23 cellular contexts compared by ENCODE assay signal in genomic region chr6:13074746-13075490, GRCh38.
"Had no signal": no experiment of that assay in that cellular context is flagged by ENCODE, and none has a peak within 500 bp of the region (broad histone marks: within the 10 kb centered on the region; RNA-seq: fewer than 3 reads in every experiment).

No MANE protein-coding gene starts in this region.

- H3K4me3 ChIP-seq: lung, mucosa of descending colon, right atrium auricular region, stomach, tibial nerve had no signal

- DNase-seq: activated CD4-positive, CD25-positive, alpha-beta regulatory T cell treated with anti-CD3 and anti-CD28 coated beads, Interleukin-2, amount 50 U/mL, for 72 hours; activated naive CD4-positive, alpha-beta T cell; activated T-cell treated with anti-CD3 and anti-CD28 coated beads for 4 hours; activated T-cell treated with anti-CD3 and anti-CD28 coated beads, Interleukin-2, amount 50 U/mL, for 72 hours; foreskin keratinocyte; kidney glomerular epithelial cell; mesendoderm; mucosa of descending colon; stimulated activated CD4-positive, alpha-beta T cell treated with anti-CD3 and anti-CD28 coated beads, Interleukin-15, amount 100 ng/mL, for 24 hours; stimulated activated CD4-positive, alpha-beta T cell treated with anti-CD3 and anti-CD28 coated beads, Interleukin-2, amount 100 ng/mL, for 24 hours; stimulated activated naive B cell treated with anti-CD40 and anti-IgM and Interleukin-4, amounts not matched to agents 10 μg/mL and 1 μg/mL and 100 μg/mL, for 72 hours; stomach; T-helper 1 cell; WERI-Rb-1 had no signal

- ATAC-seq: activated naive CD4-positive, alpha-beta T cell treated with anti-CD3 and anti-CD28 coated beads, Interleukin-2, amount 50 U/mL, for 72 hours; activated T-cell treated with anti-CD3 and anti-CD28 coated beads, Interleukin-2, amount 50 U/mL, for 72 hours; esophagus mucosa; foreskin keratinocyte; left lobe of liver; mucosa of descending colon; natural killer cell treated with Interleukin-12 subunit alpha and Interleukin-12 subunit beta and Interleukin-15 and Interleukin-18, amount 100 ng/mL, for 72 hours; stimulated activated naive B cell treated with anti-CD40 and anti-IgM and Interleukin-4, amounts not matched to agents 10 μg/mL and 1 μg/mL and 100 μg/mL, for 72 hours had no signal

- H3K4me3 Mint-ChIP-seq: activated T-cell treated with anti-CD3 and anti-CD28 coated beads, Interleukin-2, amount 50 U/mL, for 72 hours; brain; natural killer cell treated with Interleukin-12 subunit alpha and Interleukin-12 subunit beta and Interleukin-15 and Interleukin-18, amount 100 ng/mL, for 72 hours; stimulated activated naive B cell treated with anti-CD40 and anti-IgM and Interleukin-4, amounts not matched to agents 10 μg/mL and 1 μg/mL and 100 μg/mL, for 72 hours had no signal

- FAIRE-seq: TTC549 had no signal

- H3K4me1 Mint-ChIP-seq: stimulated activated naive B cell treated with anti-CD40 and anti-IgM and Interleukin-4, amounts not matched to agents 10 μg/mL and 1 μg/mL and 100 μg/mL, for 72 hours had no signal

- H3K27ac ChIP-seq: foreskin keratinocyte, right atrium auricular region, stomach, tibial nerve, WERI-Rb-1 had no signal

- H3K36me3 Mint-ChIP-seq: activated naive CD4-positive, alpha-beta T cell treated with anti-CD3 and anti-CD28 coated beads, Interleukin-2, amount 50 U/mL, for 72 hours; brain; natural killer cell treated with Interleukin-12 subunit alpha and Interleukin-12 subunit beta and Interleukin-15 and Interleukin-18, amount 100 ng/mL, for 72 hours; stimulated activated naive B cell treated with anti-CD40 and anti-IgM and Interleukin-4, amounts not matched to agents 10 μg/mL and 1 μg/mL and 100 μg/mL, for 72 hours had no signal

- H3K36me3 ChIP-seq: right atrium auricular region, stomach, tibial nerve, WERI-Rb-1 had no signal

- H3K27me3 Mint-ChIP-seq: stimulated activated naive B cell treated with anti-CD40 and anti-IgM and Interleukin-4, amounts not matched to agents 10 μg/mL and 1 μg/mL and 100 μg/mL, for 72 hours had no signal

- H3K4me1 ChIP-seq: foreskin keratinocyte had no signal

- H3K9me3 Mint-ChIP-seq: activated naive CD4-positive, alpha-beta T cell treated with anti-CD3 and anti-CD28 coated beads, Interleukin-2, amount 50 U/mL, for 72 hours; activated T-cell treated with anti-CD3 and anti-CD28 coated beads, Interleukin-2, amount 50 U/mL, for 72 hours; brain; natural killer cell treated with Interleukin-12 subunit alpha and Interleukin-12 subunit beta and Interleukin-15 and Interleukin-18, amount 100 ng/mL, for 72 hours; stimulated activated naive B cell treated with anti-CD40 and anti-IgM and Interleukin-4, amounts not matched to agents 10 μg/mL and 1 μg/mL and 100 μg/mL, for 72 hours had no signal

- H3K27ac Mint-ChIP-seq: activated naive CD4-positive, alpha-beta T cell treated with anti-CD3 and anti-CD28 coated beads, Interleukin-2, amount 50 U/mL, for 72 hours; activated T-cell treated with anti-CD3 and anti-CD28 coated beads, Interleukin-2, amount 50 U/mL, for 72 hours; natural killer cell treated with Interleukin-12 subunit alpha and Interleukin-12 subunit beta and Interleukin-15 and Interleukin-18, amount 100 ng/mL, for 72 hours; stimulated activated naive B cell treated with anti-CD40 and anti-IgM and Interleukin-4, amounts not matched to agents 10 μg/mL and 1 μg/mL and 100 μg/mL, for 72 hours had no signal

- H3K27me3 ChIP-seq: foreskin keratinocyte, right atrium auricular region, stomach, tibial nerve had no signal

- H3K9me3 ChIP-seq: mucosa of descending colon, right atrium auricular region, stomach, tibial nerve had no signal
